Comparison of ENCODE assay signal across 1 cellular context in genomic region chr12:131217024-131217586, GRCh38.
TF ChIP-seq lines count a peak whose summit lies in the region.

No MANE protein-coding gene starts in this region.

TF ChIP-seq in HEK293, 187 proteins besides CTCF, POLR2A, EP300 and RAD21 (continued from another document):
- TF ChIP-seq ZNF449 (tag by site-specific recombination; IDR thresholded peaks at IDR 0.05): peak; percentile 64; the same call in 1 of the 2 replicates
- TF ChIP-seq ATF2 (tag by site-specific recombination; IDR thresholded peaks at IDR 0.05; ENCODE audit: low read depth): 0 out of 2 replicates have a peak, but pooled peaks have one; percentile 27
- TF ChIP-seq ZNF600 (tag by site-specific recombination; IDR thresholded peaks at IDR 0.05): peak; percentile 48; the same call in 1 of the 2 replicates
- TF ChIP-seq ZNF221 (tag by site-specific recombination; IDR thresholded peaks at IDR 0.05; ENCODE audit: borderline replicate concordance): no peak
- TF ChIP-seq ZNF530 (tag by site-specific recombination; IDR thresholded peaks at IDR 0.05; ENCODE audit: low read depth): no peak
- no peak for TF ChIP-seq ZNF391 (tag by site-specific recombination; IDR thresholded peaks at IDR 0.05; ENCODE audit: borderline replicate concordance, low read depth)
- TF ChIP-seq PATZ1 (tag by site-specific recombination; IDR thresholded peaks at IDR 0.05): no peak
- no peak for TF ChIP-seq ZBTB6 (tag by site-specific recombination; IDR thresholded peaks at IDR 0.05)
TF ChIP-seq in HEK293: peak in this region for 8.
